Comparison of ENCODE assay signal across 8 cellular contexts in genomic region chr9:136267261-136268111, GRCh38. TPM values are rescaled to one million over a fixed set of nuclear protein-coding genes. Genes with fewer than 3 reads are reported as not detected.
DNase-seq lines count a peak whose midpoint lies in the region; ATAC-seq and TF ChIP-seq lines count a peak whose summit lies in the region.

No MANE protein-coding gene starts in this region.

- DNase-seq in NCI-H1417 (lab: John Stamatoyannopoulos, UW) (peak; percentile 46 to 72 (median 46)), NCI-H1417 treated with DMSO at 0.1 percent for 48 hours (lab: John Stamatoyannopoulos, UW) (no peak), NOMO-1 treated with dmso at 0.1 percent for 144 hours (lab: John Stamatoyannopoulos, UW; ENCODE audit: unreplicated experiment) (peak; percentile 87), activated T-cell treated with anti-CD3 and anti-CD28 coated beads for 1 hour (ENCODE audit: low read depth) (peak; percentile 75), epithelial cell of proximal tubule (ENCODE audit: low read depth) (no peak), mucosa of gallbladder (ENCODE audit: low spot score) (peak; percentile 82)
- peak; percentile 56 to 77 for DNase-seq in stimulated activated CD8-positive, alpha-beta memory T cell treated with anti-CD3 and anti-CD28 coated beads, Interleukin-4, amount 100 ng/mL, for 1 hour (ENCODE audit: low read depth in 2 of 2, low spot score in 1 of 2)

- peak; percentile 60 for ATAC-seq in HG03025 (IDR thresholded peaks at IDR 0.05; ENCODE audit: low FRiP score, unreplicated experiment)

- TF ChIP-seq CTCF in epithelial cell of proximal tubule (conservative IDR thresholded peaks at IDR 0.05; ENCODE audit: low read depth, low read length), result no peak

- peak overlapping the region; percentile 54 for H3K4me3 ChIP-seq in epithelial cell of proximal tubule (ENCODE audit: low read depth, low read length)

RNA-seq across cellular contexts. Expression of gene QSOX2, which starts 21.9 kb away (rescaled TPM):
- 17.8 and 19.2 TPM in 2 replicates for total RNA-seq in epithelial cell of proximal tubule
- 8.4 TPM for total RNA-seq in mucosa of gallbladder

RNA-seq across cellular contexts. Expression of gene CCDC187, which starts 36.4 kb away (rescaled TPM):
- total RNA-seq in epithelial cell of proximal tubule (0.75 TPM in 1 of 2 replicates, not detected in the other), mucosa of gallbladder (1.8 TPM)

RNA-seq across cellular contexts. Expression of gene GPSM1, which starts 59.9 kb away (rescaled TPM):
- total RNA-seq in epithelial cell of proximal tubule (21.1 and 28.2 TPM in 2 replicates), mucosa of gallbladder (24.6 TPM)

Comparison
In these comparisons a context has a peak if more than half of its experiments do, and no peak if none do; other contexts are left out.
1. DNase-seq: peak in NCI-H1417 (3 of 3), NOMO-1 treated with dmso at 0.1 percent for 144 hours (single experiment), activated T-cell treated with anti-CD3 and anti-CD28 coated beads for 1 hour (single experiment), mucosa of gallbladder (single experiment) and stimulated activated CD8-positive, alpha-beta memory T cell treated with anti-CD3 and anti-CD28 coated beads, Interleukin-4, amount 100 ng/mL, for 1 hour (2 of 2); none in NCI-H1417 treated with DMSO at 0.1 percent for 48 hours (single experiment) and epithelial cell of proximal tubule (single experiment).